Comparison of ENCODE assay signal across 1 cellular context in genomic region chr1:228338521-228339051, GRCh38.
A peak's percentile ranks its signal among the peaks of the same experiment; 100 is the strongest.
TF ChIP-seq lines count a peak whose summit lies in the region.

No MANE protein-coding gene starts in this region.

TF ChIP-seq in HepG2, 621 proteins besides CTCF, POLR2A, EP300 and RAD21 (continued from another document):
- TF ChIP-seq ZNF687 (CRISPR knock-in tag; IDR thresholded peaks at IDR 0.05) (0 out of 2 replicates have a peak, but pooled peaks have one; percentile 12), STAG1 (CRISPR knock-in tag; IDR thresholded peaks at IDR 0.05) (peak; percentile 31), ZNF781 (CRISPR knock-in tag; IDR thresholded peaks at IDR 0.05; ENCODE audit: borderline replicate concordance, not compliant biosample characterization) (no peak), ZEB1 (IDR thresholded peaks at IDR 0.05; ENCODE audit: insufficient replicate concordance, low read depth) (no peak), ZNF275 (CRISPR knock-in tag; IDR thresholded peaks at IDR 0.05; ENCODE audit: borderline replicate concordance) (no peak), ZNF639 (CRISPR knock-in tag; conservative IDR thresholded peaks at IDR 0.05) (no peak)
